1 cellular context compared by ENCODE assay signal in genomic region chr7:43756368-43757072, GRCh38.
TF ChIP-seq lines count a peak whose summit lies in the region.

No MANE protein-coding gene starts in this region.

TF ChIP-seq in K562, 482 proteins besides CTCF, POLR2A, EP300 and RAD21 (continued from another document and continues in another):
- TF ChIP-seq FOXA1 (IDR thresholded peaks at IDR 0.05; ENCODE audit: borderline replicate concordance) = no peak
- peak; percentile 12; the same call in 1 of the 2 replicates for TF ChIP-seq MYBL2 (IDR thresholded peaks at IDR 0.05; ENCODE audit: low read depth)
- TF ChIP-seq MYBL2 (CRISPR knock-in tag; IDR thresholded peaks at IDR 0.05; ENCODE audit: borderline replicate concordance) = no peak
- no peak for TF ChIP-seq BRF1 (IDR thresholded peaks at IDR 0.05; ENCODE audit: borderline replicate concordance, extremely low read depth, insufficient read length)
- 0 out of 2 replicates have a peak, but pooled peaks have one; percentile 39 for TF ChIP-seq PKNOX1 (IDR thresholded peaks at IDR 0.05)
- no peak for TF ChIP-seq TFAM (CRISPR knock-in tag; conservative IDR thresholded peaks at IDR 0.05)
- TF ChIP-seq ZNF212 (CRISPR knock-in tag; IDR thresholded peaks at IDR 0.05) = no peak
- TF ChIP-seq BRF2 (IDR thresholded peaks at IDR 0.05; ENCODE audit: borderline replicate concordance, insufficient read depth, insufficient read length) = no peak
- TF ChIP-seq HMG20B (CRISPR knock-in tag; IDR thresholded peaks at IDR 0.05) = no peak
- no peak for TF ChIP-seq CREBBP (IDR thresholded peaks at IDR 0.05; ENCODE audit: low read depth, low read length)
- TF ChIP-seq ZNF436 (CRISPR knock-in tag; IDR thresholded peaks at IDR 0.05) = no peak
- TF ChIP-seq UBTF (IDR thresholded peaks at IDR 0.05; ENCODE audit: borderline replicate concordance in 1 of 2, low read depth in 2 of 2, low read length in 2 of 2) = no peak
- no peak for TF ChIP-seq IRF1 (CRISPR knock-in tag; IDR thresholded peaks at IDR 0.05; ENCODE audit: borderline replicate concordance)
- no peak for TF ChIP-seq ETV6 (IDR thresholded peaks at IDR 0.05; ENCODE audit: borderline replicate concordance in 1 of 2, low read depth in 2 of 2, low read length in 1 of 2)
- TF ChIP-seq ETV6 (CRISPR knock-in tag; IDR thresholded peaks at IDR 0.05; ENCODE audit: borderline replicate concordance) = no peak
- TF ChIP-seq SAFB2 (IDR thresholded peaks at IDR 0.05; ENCODE audit: borderline replicate concordance, low read depth, low read length, severe bottlenecking) = no peak
- no peak for TF ChIP-seq SNIP1 (IDR thresholded peaks at IDR 0.05; ENCODE audit: low read depth)
- no peak for TF ChIP-seq JUNB (CRISPR knock-in tag; conservative IDR thresholded peaks at IDR 0.05)
- TF ChIP-seq PML (IDR thresholded peaks at IDR 0.05; ENCODE audit: low read length) = no peak
- peak; percentile 81 for TF ChIP-seq SMARCE1 (IDR thresholded peaks at IDR 0.05)
- TF ChIP-seq WHSC1 (IDR thresholded peaks at IDR 0.05; ENCODE audit: low read length) = no peak
- no peak for TF ChIP-seq SIN3A (IDR thresholded peaks at IDR 0.05; ENCODE audit: borderline replicate concordance in 2 of 2, control insufficient read depth in 1 of 2, low read depth in 2 of 2, low read length in 2 of 2)
- no peak for TF ChIP-seq ZNF696 (CRISPR knock-in tag; conservative IDR thresholded peaks at IDR 0.05)
- no peak for TF ChIP-seq MGA (IDR thresholded peaks at IDR 0.05)
- TF ChIP-seq ZNF77 (CRISPR knock-in tag; IDR thresholded peaks at IDR 0.05) = no peak
- TF ChIP-seq TRIM24 (IDR thresholded peaks at IDR 0.05) = 0 out of 4 replicates have a peak, but pooled peaks of 1 of the 2 experiments have one; percentile 15
- TF ChIP-seq ZNF586 (CRISPR knock-in tag; conservative IDR thresholded peaks at IDR 0.05) = no peak
- TF ChIP-seq ZNF408 (CRISPR knock-in tag; IDR thresholded peaks at IDR 0.05; ENCODE audit: low read depth) = no peak
- TF ChIP-seq YY1 (IDR thresholded peaks at IDR 0.05; ENCODE audit: borderline replicate concordance in 1 of 3, control insufficient read depth in 1 of 3, extremely low read depth in 1 of 3, insufficient read depth in 3 of 3, insufficient read length in 1 of 3, insufficient replicate concordance in 2 of 3, low read depth in 1 of 3, low read length in 2 of 3) = no peak
- no peak for TF ChIP-seq NELFE (IDR thresholded peaks at IDR 0.05; ENCODE audit: insufficient read depth, insufficient read length)
- TF ChIP-seq SMC3 (conservative IDR thresholded peaks at IDR 0.05; ENCODE audit: insufficient read depth, low read depth, low read length) = no peak
- TF ChIP-seq E2F4 (CRISPR knock-in tag; IDR thresholded peaks at IDR 0.05; ENCODE audit: low read depth) = no peak
- TF ChIP-seq RUNX1 (IDR thresholded peaks at IDR 0.05; ENCODE audit: low read depth) = no peak
- no peak for TF ChIP-seq ZNF449 (CRISPR knock-in tag; IDR thresholded peaks at IDR 0.05)
- no peak for TF ChIP-seq CBFB (CRISPR knock-in tag; IDR thresholded peaks at IDR 0.05)
- TF ChIP-seq MAFG (tag; conservative IDR thresholded peaks at IDR 0.05) = peak; percentile 78
- TF ChIP-seq ARNT (IDR thresholded peaks at IDR 0.05) = no peak
